23 cellular contexts compared by ENCODE assay signal in the genomic region with DNA sequence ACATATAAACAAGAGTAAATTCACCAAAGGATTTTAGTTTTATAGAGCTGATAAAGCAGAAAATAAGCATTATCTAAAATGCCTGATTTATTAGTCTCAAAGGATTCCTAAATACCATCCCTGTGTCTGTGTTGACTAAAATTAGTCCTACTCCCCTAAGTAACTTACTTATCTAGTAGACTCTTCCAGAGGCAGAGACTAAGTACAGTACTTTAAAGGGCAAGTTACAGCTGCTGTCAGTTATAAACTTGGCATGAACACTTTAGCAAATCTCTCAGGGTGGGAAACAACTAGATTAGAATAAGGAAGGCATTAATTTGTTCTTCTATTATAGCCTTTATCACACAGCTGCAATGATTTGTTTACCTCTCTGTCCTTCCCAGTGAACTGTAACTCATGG. TPM values are rescaled to one million over a fixed set of nuclear protein-coding genes. Genes with fewer than 3 reads are reported as not detected.
DNase-seq lines count a peak whose midpoint lies in the region; ATAC-seq, FAIRE-seq and TF ChIP-seq lines count a peak whose summit lies in the region.
"Had no signal": no experiment of that assay in that cellular context is flagged by ENCODE, and none has a peak within 500 bp of the region (broad histone marks: within the 10 kb centered on the region; RNA-seq: fewer than 3 reads in every experiment).

No MANE protein-coding gene starts in this region.

- H3K36me3 ChIP-seq in A673 (ENCODE audit: insufficient read depth, low read length, poor library complexity, severe bottlenecking) (no peaks in the 10 kb centered on the region), GM12878 (ENCODE audit: control insufficient read depth in 2 of 2, insufficient read depth in 2 of 2, low read length in 1 of 2) (peaks cover 0 to 6% of the 10 kb centered on the region in 2 experiments; a peak in 1 of 4 replicates), mesodermal cell (ENCODE audit: control insufficient read depth, insufficient read depth, low read length) (no peaks in the 10 kb centered on the region)
- no peaks in the 10 kb centered on the region for H3K36me3 ChIP-seq in effector memory CD4-positive, alpha-beta T cell (ENCODE audit: control insufficient read depth, insufficient read depth, low read length)
- H3K36me3 ChIP-seq: uterus had no signal

- POLR2A ChIA-PET in A673 (lab: Charles Lee; ENCODE audit: low non-redundant PET): no interaction called here
- POLR2A ChIA-PET in GM12878 (lab: Charles Lee): interaction anchor here (0.6 to 1.9 kb wide), 4 partner anchors 9 to 64 kb away, joined by 3 to 7 read pairs (median 4); no protein-coding TSS in a partner anchor

- H3K4me1 ChIP-seq in A673 (ENCODE audit: insufficient read depth, low read length, poor library complexity, severe bottlenecking) (peaks cover 24% of the 10 kb centered on the region), GM12878 (ENCODE audit: control insufficient read depth, insufficient read depth, low read length) (peaks cover 19% of the 10 kb centered on the region; the same call in 1 of the 2 replicates), mesodermal cell (ENCODE audit: control insufficient read depth, insufficient read depth, low read length, poor library complexity, severe bottlenecking) (peaks cover 12% of the 10 kb centered on the region)
- H3K4me1 ChIP-seq in effector memory CD4-positive, alpha-beta T cell (ENCODE audit: control insufficient read depth, insufficient read depth, low read length, poor library complexity, severe bottlenecking): peaks cover 22% of the 10 kb centered on the region
- H3K4me1 ChIP-seq: testis, uterus had no signal

- TF ChIP-seq RAD21 in GM12878 (IDR thresholded peaks at IDR 0.05; ENCODE audit: insufficient read depth, low read depth, low read length): no peak

- BruUV-seq in A673 (replicated peaks; lab: Mats Ljungman, UMichigan) (no TSS peak), GM12878 (replicated peaks; lab: Mats Ljungman, UMichigan) (no TSS peak)

- H3K9ac ChIP-seq in GM12878 (ENCODE audit: control insufficient read depth, insufficient read depth, low read length): no peak overlapping the region
- H3K9ac ChIP-seq: SK-N-SH had no signal

- H3K4me3 ChIP-seq in A673 (ENCODE audit: low read depth, low read length, poor library complexity, severe bottlenecking): no peak overlapping the region
- no peak overlapping the region for H3K4me3 ChIP-seq in GM12878
- H3K4me3 ChIP-seq in mesodermal cell (ENCODE audit: extremely low read depth, insufficient read depth, low read length, poor library complexity, severe bottlenecking): no peak overlapping the region
- no peak overlapping the region for H3K4me3 ChIP-seq in effector memory CD4-positive, alpha-beta T cell (ENCODE audit: insufficient read depth, low read depth, low read length, poor library complexity, severe bottlenecking)
- H3K4me3 ChIP-seq: testis, uterus had no signal

- CTCF ChIA-PET in A673 (lab: Charles Lee) (no interaction called here), GM12878 (lab: Yijun Ruan, JAX) (interaction anchor here (0.7 to 1.6 kb wide), 6 partner anchors 11 to 351 kb away, joined by 3 to 6 read pairs (median 3); no protein-coding TSS in a partner anchor)

- no peak for TF ChIP-seq EP300 in GM12878 (IDR thresholded peaks at IDR 0.05; ENCODE audit: borderline replicate concordance in 1 of 2, control insufficient read depth in 1 of 2, low read depth in 2 of 2, low read length in 2 of 2)

- no peak overlapping the region for H3K4me2 ChIP-seq in GM12878 (ENCODE audit: control insufficient read depth, insufficient read depth)
- H3K4me2 ChIP-seq: SK-N-SH had no signal

- RAD21 ChIA-PET in GM12878 (lab: Charles Lee; ENCODE audit: unreplicated experiment): interaction anchor here (0.8 to 4.2 kb wide), 8 partner anchors 10 to 351 kb away, joined by 3 to 26 read pairs (median 5); no protein-coding TSS in a partner anchor

- no peaks in the 10 kb centered on the region for H3K27me3 ChIP-seq in A673 (replicated peaks; ENCODE audit: insufficient read depth, low read depth, low read length, poor library complexity)
- H3K27me3 ChIP-seq in GM12878 (replicated peaks in 1 of 2; ENCODE audit: control insufficient read depth in 2 of 2, insufficient read depth in 2 of 2, low read length in 1 of 2): no peaks in the 10 kb centered on the region
- no peaks in the 10 kb centered on the region for H3K27me3 ChIP-seq in effector memory CD4-positive, alpha-beta T cell (replicated peaks; ENCODE audit: control insufficient read depth, insufficient read depth, low read length, poor library complexity, severe bottlenecking)
- H3K27me3 ChIP-seq: testis, uterus had no signal

- H3K79me2 ChIP-seq in GM12878 (ENCODE audit: control insufficient read depth, insufficient read depth, low read length): peaks cover 81% of the 10 kb centered on the region

- intact Hi-C loops in A673 (cut with micrococcal nuclease; ENCODE audit: unreplicated experiment) (no loop called here), GM12878 (cut with micrococcal nuclease; ENCODE audit: unreplicated experiment) (loop anchor here (2.0 kb wide), 1 partner anchor 44 kb away; no protein-coding TSS in a partner anchor)

- no peak overlapping the region for H3K27ac ChIP-seq in A673 (ENCODE audit: low read depth, low read length, poor library complexity, severe bottlenecking)
- H3K27ac ChIP-seq in GM12878 (ENCODE audit: control insufficient read depth, insufficient read depth): peak overlapping the region; percentile 38; the same call in 1 of the 2 replicates
- peak overlapping the region; percentile 16 for H3K27ac ChIP-seq in mesodermal cell (ENCODE audit: low read depth, low read length, severe bottlenecking)
- no peak overlapping the region for H3K27ac ChIP-seq in effector memory CD4-positive, alpha-beta T cell (ENCODE audit: insufficient read depth, low read length, poor library complexity, severe bottlenecking)
- H3K27ac ChIP-seq: testis, uterus had no signal

- SMC1A ChIA-PET in GM12878 (lab: Charles Lee; ENCODE audit: uncharacterized antibody, unreplicated experiment): interaction anchor here (1.1 to 8.6 kb wide), 16 partner anchors 8 to 298 kb away, joined by 3 to 70 read pairs (median 6); no protein-coding TSS in a partner anchor

- no peaks in the 10 kb centered on the region for H4K20me1 ChIP-seq in GM12878 (ENCODE audit: control insufficient read depth, insufficient read depth)

- in situ Hi-C loops in GM12878 (cut with MboI): no loop called here

- no peak for TF ChIP-seq CTCF in A673 (conservative IDR thresholded peaks at IDR 0.05; ENCODE audit: low read depth, low read length)
- no peak for TF ChIP-seq CTCF in GM12878 (IDR thresholded peaks at IDR 0.05 in 2 of 3, conservative IDR thresholded peaks at IDR 0.05 in 1 of 3; ENCODE audit: control insufficient read depth in 2 of 3, extremely low read depth in 1 of 3, insufficient read depth in 1 of 3, low read depth in 3 of 3, low read length in 3 of 3)

- H2AFZ ChIP-seq in GM12878 (ENCODE audit: control insufficient read depth, low read depth, low read length): no peak overlapping the region

- TF ChIP-seq POLR2A in GM12892 (IDR thresholded peaks at IDR 0.05; ENCODE audit: low read depth, low read length): no peak
- TF ChIP-seq POLR2A in GM12878 (IDR thresholded peaks at IDR 0.05; ENCODE audit: low read depth, low read length): no peak

- ATAC-seq in GM12878 (peak; percentile 14), HG02610 (IDR thresholded peaks at IDR 0.05; ENCODE audit: unreplicated experiment) (no peak)
- ATAC-seq: activated T-helper 17 cell treated with anti-CD3 and anti-CD28 coated beads, Interleukin-2, amount 50 U/mL, for 72 hours; esophagus mucosa had no signal

- DNase-seq in A673 (ENCODE audit: low spot score) (peak; percentile 27), GM12892 (ENCODE audit: insufficient read length) (no peak), GM12878 (ENCODE audit: low read depth, low spot score) (no peak), NCI-H1092 (lab: John Stamatoyannopoulos, UW) (no peak)
- DNase-seq in activated CD4-positive, alpha-beta T cell treated with anti-CD3 and anti-CD28 coated beads, Interleukin-2, amount 50 U/mL, for 48 hours: no peak
- DNase-seq in effector memory CD4-positive, alpha-beta T cell: no peak
- DNase-seq: activated CD4-positive, alpha-beta T cell treated with anti-CD3 and anti-CD28 coated beads, Interleukin-2, amount 10 ng/mL, durations not matched to agents 7 days and 5 days; DMS153; effector memory CD8-positive, alpha-beta T cell; Kasumi-1; kidney glomerular epithelial cell; NCI-H2227 treated with DMSO at 0.1 percent for 48 hours; NCI-H774; posterior cingulate gyrus; SK-N-SH; stimulated activated CD4-positive, alpha-beta T cell treated with anti-CD3 and anti-CD28 coated beads, Interleukin-1b, Interleukin-23, amount 100 ng/mL, for 48 hours; testis; uterus had no signal

- peak; percentile 51 for FAIRE-seq in GM12892 (lab: Jason Lieb, UNC)
- no peak for FAIRE-seq in GM12878 (lab: Jason Lieb, UNC)
- FAIRE-seq: G401.6 had no signal

- H3K9me3 ChIP-seq in A673 (ENCODE audit: low read depth, low read length, poor library complexity, severe bottlenecking) (no peaks in the 10 kb centered on the region), GM12878 (replicated peaks; ENCODE audit: control insufficient read depth, insufficient read depth, low read length) (no peaks in the 10 kb centered on the region), mesodermal cell (ENCODE audit: control insufficient read depth, low read length) (no peaks in the 10 kb centered on the region)
- H3K9me3 ChIP-seq in effector memory CD4-positive, alpha-beta T cell (ENCODE audit: control insufficient read depth, low read length): no peaks in the 10 kb centered on the region
- H3K9me3 ChIP-seq: SK-N-SH, testis, uterus had no signal

TF ChIP-seq in GM12878, 131 proteins besides CTCF, POLR2A, EP300 and RAD21 (continues in another document):
- no peak for TF ChIP-seq CREB1 (IDR thresholded peaks at IDR 0.05; ENCODE audit: low read depth)

RNA-seq across cellular contexts. Expression of a gene that starts 46.0 kb away (rescaled TPM):
- total RNA-seq in A673 (2021) (37.0 and 44.2 TPM in 2 replicates), GM12878 (2014; rRNA removed) (46.0 and 56.0 TPM in 2 replicates), GM12878 (2014; rRNA removed; fragmentation: Illumina TruSeq; extraction: Trizol) (67.8 TPM in 2 replicates), GM12878 (2021) (51.1 and 54.9 TPM in 2 replicates)
- 23.3 TPM for polyA plus RNA-seq in GM12892 (2012; ENCODE audit: missing spikeins)
- total RNA-seq in GM12878 (2013; cell fraction: nucleolus; rRNA removed): 216 and 232 TPM in 2 replicates
- 9.9 TPM for polyA plus RNA-seq in GM12878 (2011; ENCODE audit: low read depth)
- polyA plus RNA-seq in GM12878 (2011; rRNA removed) (27.1 and 39.4 TPM in 2 replicates), GM12878 (2014; fragmentation: Illumina TruSeq; extraction: Trizol) (51.0 and 74.4 TPM in 2 replicates), GM12878 (2014; fragmentation: Nextera tagmentation; extraction: Ambion mirVana) (10 to 100 TPM; 15.9 to 18.6 TPM), GM12878 (2014; rRNA removed) (22.9 and 29.1 TPM in 2 replicates), GM12878 (2016; fragmentation: Nextera tagmentation; extraction: Ambion mirVana) (10 to 100 TPM; 53.0 to 62.2 TPM)
- 11.5 and 16.7 TPM in 2 replicates for polyA plus RNA-seq in GM12878 (2011; cell fraction: cytosol; rRNA removed)
- 37.7 and 38.4 TPM in 2 replicates for polyA plus RNA-seq in GM12878 (2011; cell fraction: nucleus; rRNA removed)
- 20.4 and 23.0 TPM in 2 replicates for polyA plus RNA-seq in GM12878 (2012)
- polyA minus RNA-seq in GM12878 (2011; rRNA and poly(A)+ RNA removed): 30.6 and 40.5 TPM in 2 replicates
- polyA minus RNA-seq in GM12878 (2011; cell fraction: cytosol; rRNA and poly(A)+ RNA removed): 14.3 and 17.3 TPM in 2 replicates
- 48.6 and 86.0 TPM in 2 replicates for polyA minus RNA-seq in GM12878 (2011; cell fraction: nucleus; rRNA and poly(A)+ RNA removed)
- polyA plus RNA-seq in mesodermal cell (2013, experiment 1 of 2): 91.4 TPM
- polyA plus RNA-seq in mesodermal cell (2013, experiment 2 of 2): 106 TPM

Comparison
In these comparisons a context has a peak if more than half of its experiments do, and no peak if none do; other contexts are left out.
1. H3K27ac ChIP-seq: peak in GM12878 (single experiment) and mesodermal cell (single experiment); none in A673 (single experiment) and effector memory CD4-positive, alpha-beta T cell (single experiment).